In genomic region chr9:121860744-121861143, GRCh38 we compare ENCODE assay signal across 12 cellular contexts.
DNase-seq lines count a peak whose midpoint lies in the region; ATAC-seq and TF ChIP-seq lines count a peak whose summit lies in the region.
"Had no signal": no experiment of that assay in that cellular context is flagged by ENCODE, and none has a peak within 500 bp of the region (broad histone marks: within the 10 kb centered on the region; RNA-seq: fewer than 3 reads in every experiment).

No MANE protein-coding gene starts in this region.

- POLR2A ChIA-PET in BJ (lab: Charles Lee), result no interaction called here

- H3K27ac ChIP-seq in adrenal gland, result no peak overlapping the region
- H3K27ac ChIP-seq in psoas muscle, result no peak overlapping the region

- peak; percentile 25 to 48 (median 38) for ATAC-seq in psoas muscle

- DNase-seq in BJ (ENCODE audit: low read depth), result peak; percentile 58
- peak in 4 of 7 donors; percentile 39 to 71 (median 43) for DNase-seq in adrenal gland
- DNase-seq in foreskin fibroblast, result peak; percentile 90
- DNase-seq in psoas muscle, result peak in 1 of 2 donors; percentile 53
- DNase-seq in NOMO-1 (lab: John Stamatoyannopoulos, UW; ENCODE audit: unreplicated experiment in 2 of 2), result no peak
- no peak for DNase-seq in GM19238 (ENCODE audit: insufficient read length, low spot score)
- no peak for DNase-seq in cerebellum (ENCODE audit: low spot score)
- no peak for DNase-seq in SIG-M5 (lab: John Stamatoyannopoulos, UW)
- DNase-seq: CD4-positive, alpha-beta T cell; esophagus squamous epithelium; NCI-H1092; T-helper 1 cell had no signal

- no peak for TF ChIP-seq CTCF in BJ (IDR thresholded peaks at IDR 0.05; ENCODE audit: insufficient read depth, low read depth, low read length)
- TF ChIP-seq CTCF in adrenal gland (IDR thresholded peaks at IDR 0.05), result no peak
- TF ChIP-seq CTCF in foreskin fibroblast (IDR thresholded peaks at IDR 0.05; ENCODE audit: low read depth, low read length), result no peak
- TF ChIP-seq CTCF in psoas muscle (IDR thresholded peaks at IDR 0.05), result no peak

- H3K36me3 ChIP-seq in BJ (ENCODE audit: control insufficient read depth, insufficient read depth, low read length) (no peaks in the 10 kb centered on the region), adrenal gland (replicated peaks in 1 of 2) (no peaks in the 10 kb centered on the region), psoas muscle (ENCODE audit: insufficient read depth in 1 of 2, low read depth in 1 of 2) (peaks cover 0 to 34% of the 10 kb centered on the region in 2 donors)
- H3K36me3 ChIP-seq: esophagus squamous epithelium had no signal

- no peak overlapping the region for H3K4me3 ChIP-seq in BJ (ENCODE audit: low read depth, low read length)
- no peak overlapping the region for H3K4me3 ChIP-seq in adrenal gland
- no peak overlapping the region for H3K4me3 ChIP-seq in foreskin fibroblast (ENCODE audit: low read depth in 1 of 2, low read length in 2 of 2)
- H3K4me3 ChIP-seq in psoas muscle, result no peak overlapping the region
- H3K4me3 ChIP-seq: esophagus squamous epithelium had no signal

- H3K27me3 ChIP-seq in BJ (ENCODE audit: control insufficient read depth, insufficient read depth, low read length), result no peaks in the 10 kb centered on the region
- H3K27me3 ChIP-seq in adrenal gland, result no peaks in the 10 kb centered on the region
- no peaks in the 10 kb centered on the region for H3K27me3 ChIP-seq in psoas muscle (ENCODE audit: insufficient read depth in 3 of 3, low read length in 2 of 3)
- H3K27me3 ChIP-seq: esophagus squamous epithelium had no signal

- no peak for TF ChIP-seq POLR2A in adrenal gland (IDR thresholded peaks at IDR 0.05)

- CTCF ChIA-PET in BJ (lab: Yijun Ruan, JAX), result interaction anchor here (0.6 to 1.0 kb wide), 3 partner anchors 9 to 27 kb away, joined by 3 to 4 read pairs (median 3); no protein-coding TSS in a partner anchor

- intact Hi-C loops in adrenal gland (cut with DNase I) (loop anchor here in 1 of 2 donors (10.0 kb wide), 1 partner anchor 176 kb away; no protein-coding TSS in a partner anchor), psoas muscle (cut with DNase I) (loop anchor here (5.0 to 10.0 kb wide), 3 partner anchors 134 to 313 kb away; no protein-coding TSS in a partner anchor)

- no peaks in the 10 kb centered on the region for H3K4me1 ChIP-seq in adrenal gland (replicated peaks in 1 of 2)
- H3K4me1 ChIP-seq in psoas muscle, result peaks cover 5% of the 10 kb centered on the region
- H3K4me1 ChIP-seq: esophagus squamous epithelium had no signal

- H3K9me3 ChIP-seq in adrenal gland (replicated peaks in 1 of 3) (no peaks in the 10 kb centered on the region), psoas muscle (no peaks in the 10 kb centered on the region)
- H3K9me3 ChIP-seq: esophagus squamous epithelium had no signal

- 65 to 82% (median 78%) methylated on average over 2 of the region's 2 CpGs for WGBS in adrenal gland, 4 donors
- 33 to 48% (median 36%) methylated on average over 2 of the region's 2 CpGs for WGBS in psoas muscle, 3 donors

Comparison
In these comparisons a context has a peak if more than half of its experiments do, and no peak if none do; other contexts are left out.
1. DNase-seq: peak in BJ (single experiment), adrenal gland (4 of 7) and foreskin fibroblast (2 of 2); none in NOMO-1 (0 of 2), GM19238 (single experiment), cerebellum (single experiment) and SIG-M5 (single experiment).